ENCODE assay signal across 1 cellular context in genomic region chr20:25540273-25540672, GRCh38.
A peak's percentile ranks its signal among the peaks of the same experiment; 100 is the strongest.
TF ChIP-seq lines count a peak whose summit lies in the region.

No MANE protein-coding gene starts in this region.

TF ChIP-seq in HepG2, 621 proteins besides CTCF, POLR2A, EP300 and RAD21:
- TF ChIP-seq KDM4B (CRISPR knock-in tag; IDR thresholded peaks at IDR 0.05) = no peak
- no peak for TF ChIP-seq ZNF180 (CRISPR knock-in tag; IDR thresholded peaks at IDR 0.05; ENCODE audit: borderline replicate concordance, low read depth)
- TF ChIP-seq SOX5 (CRISPR knock-in tag; IDR thresholded peaks at IDR 0.05; ENCODE audit: borderline replicate concordance) = 0 out of 2 replicates have a peak, but pooled peaks have one; percentile 14
- peak; percentile 60 for TF ChIP-seq XRCC5 (optimal IDR thresholded peaks at IDR 0.05; ENCODE audit: low read length)
- TF ChIP-seq, protein P1, sequence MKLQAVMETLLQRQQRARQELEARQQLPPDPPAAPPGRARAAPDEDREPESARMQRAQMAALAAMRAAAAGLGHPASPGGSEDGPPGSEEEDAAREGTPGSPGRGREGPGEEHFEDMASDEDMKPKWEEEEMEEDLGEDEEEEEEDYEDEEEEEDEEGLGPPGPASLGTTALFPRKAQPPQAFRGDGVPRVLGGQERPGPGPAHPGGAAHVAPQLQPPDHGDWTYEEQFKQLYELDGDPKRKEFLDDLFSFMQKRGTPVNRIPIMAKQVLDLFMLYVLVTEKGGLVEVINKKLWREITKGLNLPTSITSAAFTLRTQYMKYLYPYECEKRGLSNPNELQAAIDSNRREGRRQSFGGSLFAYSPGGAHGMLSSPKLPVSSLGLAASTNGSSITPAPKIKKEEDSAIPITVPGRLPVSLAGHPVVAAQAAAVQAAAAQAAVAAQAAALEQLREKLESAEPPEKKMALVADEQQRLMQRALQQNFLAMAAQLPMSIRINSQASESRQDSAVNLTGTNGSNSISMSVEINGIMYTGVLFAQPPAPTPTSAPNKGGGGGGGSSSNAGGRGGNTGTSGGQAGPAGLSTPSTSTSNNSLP (IDR thresholded peaks at IDR 0.05; ENCODE audit: low read depth, low read length) = no peak
- TF ChIP-seq SMC3 (IDR thresholded peaks at IDR 0.05; ENCODE audit: low read length) = peak; percentile 11; the same call in 1 of the 2 replicates
- no peak for TF ChIP-seq DRAP1 (CRISPR knock-in tag; IDR thresholded peaks at IDR 0.05)
- peak; percentile 84 for TF ChIP-seq RFX5 (IDR thresholded peaks at IDR 0.05; ENCODE audit: low read depth, low read length)
- peak; percentile 39 for TF ChIP-seq ASH2L (IDR thresholded peaks at IDR 0.05; ENCODE audit: insufficient read length, low read depth, low read length)
- TF ChIP-seq RXRB (CRISPR knock-in tag; IDR thresholded peaks at IDR 0.05; ENCODE audit: borderline replicate concordance) = 0 out of 2 replicates have a peak, but pooled peaks have one; percentile 13
- TF ChIP-seq MED8 (CRISPR knock-in tag; IDR thresholded peaks at IDR 0.05; ENCODE audit: insufficient replicate concordance) = peak; percentile 35
- TF ChIP-seq STAG1 (CRISPR knock-in tag; IDR thresholded peaks at IDR 0.05) = peak; percentile 65
- peak; percentile 41; the same call in 1 of the 2 replicates for TF ChIP-seq CHD4 (IDR thresholded peaks at IDR 0.05; ENCODE audit: borderline replicate concordance, low read length)
- TF ChIP-seq SAP130 (CRISPR knock-in tag; IDR thresholded peaks at IDR 0.05; ENCODE audit: low read depth) = 0 out of 2 replicates have a peak, but pooled peaks have one; percentile 15
